Comparison of ENCODE assay signal across 12 cellular contexts in genomic region chr17:62611767-62612166, GRCh38. TPM values are rescaled to one million over a fixed set of nuclear protein-coding genes. Genes with fewer than 3 reads are reported as not detected.
DNase-seq lines count a peak whose midpoint lies in the region; ATAC-seq and TF ChIP-seq lines count a peak whose summit lies in the region.
"Had no signal": no experiment of that assay in that cellular context is flagged by ENCODE, and none has a peak within 500 bp of the region (broad histone marks: within the 10 kb centered on the region; RNA-seq: fewer than 3 reads in every experiment).

No MANE protein-coding gene starts in this region.

- no peak for TF ChIP-seq CTCF in chondrocyte (IDR thresholded peaks at IDR 0.05)

- H3K9me3 ChIP-seq in CD4-positive, alpha-beta memory T cell (ENCODE audit: control insufficient read depth in 1 of 2, low read length in 2 of 2), result no peaks in the 10 kb centered on the region
- H3K9me3 ChIP-seq: esophagus squamous epithelium had no signal

- peak; percentile 17 for ATAC-seq in GM19328 (IDR thresholded peaks at IDR 0.05; ENCODE audit: unreplicated experiment)
- ATAC-seq in HG03432 (IDR thresholded peaks at IDR 0.05; ENCODE audit: unreplicated experiment), result peak; percentile 40
- ATAC-seq in GM18907 (IDR thresholded peaks at IDR 0.05; ENCODE audit: unreplicated experiment), result no peak
- ATAC-seq: PC-3 had no signal

- H3K4me1 Mint-ChIP-seq in CD4-positive, alpha-beta memory T cell, result peaks cover 8 to 28% (median 17%) of the 10 kb centered on the region in 4 donors
- H3K4me1 Mint-ChIP-seq in immature natural killer cell (peaks cover 13 to 26% of the 10 kb centered on the region in 2 donors), chondrocyte (ENCODE audit: low read depth) (peaks cover 24% of the 10 kb centered on the region)
- H3K4me1 Mint-ChIP-seq in activated T-helper 2 cell treated with anti-CD3 and anti-CD28 coated beads, Interferon-gamma antibody, Interleukin-2, Interleukin-4, amounts not matched to agents 10 μg/mL and 5 μg/mL and 100 μg/mL, durations not matched to agents 14 hours and 24 hours and 36 hours (ENCODE audit: low read depth), result peaks cover 16% of the 10 kb centered on the region
- H3K4me1 Mint-ChIP-seq: activated naive CD4-positive, alpha-beta T cell treated with anti-CD3 and anti-CD28 coated beads, Interleukin-2, amount 50 U/mL, for 24 hours had no signal

- no peak overlapping the region for H3K27ac ChIP-seq in CD4-positive, alpha-beta memory T cell (ENCODE audit: low read depth, low read length)
- H3K27ac ChIP-seq: esophagus squamous epithelium had no signal

- POLR2A ChIA-PET in CD4-positive, alpha-beta memory T cell (lab: Charles Lee; ENCODE audit: partially characterized antibody), result no interaction called here

- peak overlapping the region in 4 of 7 donors; percentile 10 to 81 (median 64) for H3K27ac Mint-ChIP-seq in CD4-positive, alpha-beta memory T cell
- H3K27ac Mint-ChIP-seq in immature natural killer cell, result peak overlapping the region in 5 of 6 donors; percentile 41 to 79 (median 63)
- no peak overlapping the region for H3K27ac Mint-ChIP-seq in chondrocyte (ENCODE audit: unreplicated experiment)
- no peak overlapping the region for H3K27ac Mint-ChIP-seq in activated T-helper 2 cell treated with anti-CD3 and anti-CD28 coated beads, Interferon-gamma antibody, Interleukin-2, Interleukin-4, amounts not matched to agents 10 μg/mL and 5 μg/mL and 100 μg/mL, durations not matched to agents 14 hours and 24 hours and 36 hours
- H3K27ac Mint-ChIP-seq: activated naive CD4-positive, alpha-beta T cell treated with anti-CD3 and anti-CD28 coated beads, Interleukin-2, amount 50 U/mL, for 24 hours; stimulated activated naive CD8-positive, alpha-beta T cell treated with anti-CD3 and anti-CD28 coated beads, Interleukin-15, Interleukin-2, amounts not matched to agents 100 ng/mL and 50 ng/mL, for 24 hours had no signal

- H3K27me3 Mint-ChIP-seq in CD4-positive, alpha-beta memory T cell, result no peaks in the 10 kb centered on the region
- H3K27me3 Mint-ChIP-seq in immature natural killer cell (ENCODE audit: low read depth in 3 of 3), result peaks cover 0 to 3% (median 0%) of the 10 kb centered on the region in 3 donors
- no peaks in the 10 kb centered on the region for H3K27me3 Mint-ChIP-seq in chondrocyte (ENCODE audit: low read depth)
- no peaks in the 10 kb centered on the region for H3K27me3 Mint-ChIP-seq in activated T-helper 2 cell treated with anti-CD3 and anti-CD28 coated beads, Interferon-gamma antibody, Interleukin-2, Interleukin-4, amounts not matched to agents 10 μg/mL and 5 μg/mL and 100 μg/mL, durations not matched to agents 14 hours and 24 hours and 36 hours (ENCODE audit: low read depth)
- H3K27me3 Mint-ChIP-seq: activated naive CD4-positive, alpha-beta T cell treated with anti-CD3 and anti-CD28 coated beads, Interleukin-2, amount 50 U/mL, for 24 hours; stimulated activated naive CD8-positive, alpha-beta T cell treated with anti-CD3 and anti-CD28 coated beads, Interleukin-15, Interleukin-2, amounts not matched to agents 100 ng/mL and 50 ng/mL, for 24 hours had no signal

- peaks cover 53 to 79% of the 10 kb centered on the region in 2 donors for H3K36me3 Mint-ChIP-seq in CD4-positive, alpha-beta memory T cell
- H3K36me3 Mint-ChIP-seq in immature natural killer cell, result peaks cover 31 to 56% (median 35%) of the 10 kb centered on the region in 3 donors
- peaks cover 30% of the 10 kb centered on the region for H3K36me3 Mint-ChIP-seq in chondrocyte (ENCODE audit: low read depth)
- peaks cover 63% of the 10 kb centered on the region for H3K36me3 Mint-ChIP-seq in activated T-helper 2 cell treated with anti-CD3 and anti-CD28 coated beads, Interferon-gamma antibody, Interleukin-2, Interleukin-4, amounts not matched to agents 10 μg/mL and 5 μg/mL and 100 μg/mL, durations not matched to agents 14 hours and 24 hours and 36 hours (ENCODE audit: low read depth)

- peaks cover 0 to 1% (median 0%) of the 10 kb centered on the region in 8 donors for H3K9me3 Mint-ChIP-seq in CD4-positive, alpha-beta memory T cell
- H3K9me3 Mint-ChIP-seq in immature natural killer cell (no peaks in the 10 kb centered on the region), chondrocyte (ENCODE audit: low read depth) (no peaks in the 10 kb centered on the region)
- no peaks in the 10 kb centered on the region for H3K9me3 Mint-ChIP-seq in activated T-helper 2 cell treated with anti-CD3 and anti-CD28 coated beads, Interferon-gamma antibody, Interleukin-2, Interleukin-4, amounts not matched to agents 10 μg/mL and 5 μg/mL and 100 μg/mL, durations not matched to agents 14 hours and 24 hours and 36 hours
- H3K9me3 Mint-ChIP-seq: activated naive CD4-positive, alpha-beta T cell treated with anti-CD3 and anti-CD28 coated beads, Interleukin-2, amount 50 U/mL, for 24 hours; stimulated activated naive CD8-positive, alpha-beta T cell treated with anti-CD3 and anti-CD28 coated beads, Interleukin-15, Interleukin-2, amounts not matched to agents 100 ng/mL and 50 ng/mL, for 24 hours had no signal

- peaks cover 4% of the 10 kb centered on the region for H3K4me1 ChIP-seq in CD4-positive, alpha-beta memory T cell (ENCODE audit: insufficient read depth, low read length)
- H3K4me1 ChIP-seq: esophagus squamous epithelium had no signal

- no peaks in the 10 kb centered on the region for H3K27me3 ChIP-seq in CD4-positive, alpha-beta memory T cell (ENCODE audit: insufficient read depth, low read length)
- H3K27me3 ChIP-seq: esophagus squamous epithelium had no signal

- no peak overlapping the region for H3K4me3 ChIP-seq in CD4-positive, alpha-beta memory T cell (ENCODE audit: low read length in 2 of 2)
- H3K4me3 ChIP-seq: esophagus squamous epithelium had no signal

- intact Hi-C loops in CD4-positive, alpha-beta memory T cell (cut with micrococcal nuclease), result no loop called here
- intact Hi-C loops in activated T-helper 2 cell treated with anti-CD3 and anti-CD28 coated beads, Interferon-gamma antibody, Interleukin-2, Interleukin-4, amounts not matched to agents 10 μg/mL and 5 μg/mL and 100 μg/mL, durations not matched to agents 14 hours and 24 hours and 36 hours (cut with micrococcal nuclease), result no loop called here

- DNase-seq in CD4-positive, alpha-beta memory T cell, result no peak
- DNase-seq in immature natural killer cell, result peak in 2 of 3 donors; percentile 5 to 27
- DNase-seq in chondrocyte (ENCODE audit: low spot score), result no peak
- DNase-seq in activated T-helper 2 cell treated with anti-CD3 and anti-CD28 coated beads, Interferon-gamma antibody, Interleukin-2, Interleukin-4, amounts not matched to agents 10 μg/mL and 5 μg/mL and 100 μg/mL, durations not matched to agents 14 hours and 24 hours and 36 hours (ENCODE audit: low spot score), result no peak
- no peak for DNase-seq in UCSD-AML1 (lab: John Stamatoyannopoulos, UW; ENCODE audit: unreplicated experiment)
- DNase-seq: esophagus squamous epithelium, PC-3 had no signal

- CTCF ChIA-PET in CD4-positive, alpha-beta memory T cell (lab: Charles Lee; ENCODE audit: partially characterized antibody), result no interaction called here

- H3K4me3 Mint-ChIP-seq in CD4-positive, alpha-beta memory T cell, result peak overlapping the region in 5 of 8 donors; percentile 22 to 54 (median 38)
- H3K4me3 Mint-ChIP-seq in immature natural killer cell (peak overlapping the region in 3 of 5 donors; percentile 3 to 78 (median 40)), chondrocyte (ENCODE audit: unreplicated experiment) (no peak overlapping the region)
- H3K4me3 Mint-ChIP-seq in activated T-helper 2 cell treated with anti-CD3 and anti-CD28 coated beads, Interferon-gamma antibody, Interleukin-2, Interleukin-4, amounts not matched to agents 10 μg/mL and 5 μg/mL and 100 μg/mL, durations not matched to agents 14 hours and 24 hours and 36 hours (ENCODE audit: low read depth), result no peak overlapping the region
- H3K4me3 Mint-ChIP-seq: activated naive CD4-positive, alpha-beta T cell treated with anti-CD3 and anti-CD28 coated beads, Interleukin-2, amount 50 U/mL, for 24 hours; stimulated activated naive CD8-positive, alpha-beta T cell treated with anti-CD3 and anti-CD28 coated beads, Interleukin-15, Interleukin-2, amounts not matched to agents 100 ng/mL and 50 ng/mL, for 24 hours had no signal

- peaks cover 37% of the 10 kb centered on the region for H3K36me3 ChIP-seq in CD4-positive, alpha-beta memory T cell (ENCODE audit: insufficient read depth, low read length)

RNA-seq across cellular contexts. Expression of gene MRC2, which starts 15.7 kb away (rescaled TPM):
- 1 to 10 TPM; 6.7 to 8.7 TPM for total RNA-seq in CD4-positive, alpha-beta memory T cell
- under 1 TPM in 1 of 2 donors, not detected in 1; 0.71 TPM for polyA plus RNA-seq in CD4-positive, alpha-beta memory T cell
- not detected for polyA plus RNA-seq in immature natural killer cell
- total RNA-seq in chondrocyte, result 347 to 378 TPM (median 353 TPM) in 3 replicates
- 3.1 and 3.7 TPM in 2 replicates for total RNA-seq in activated T-helper 2 cell treated with anti-CD3 and anti-CD28 coated beads, Interferon-gamma antibody, Interleukin-2, Interleukin-4, amounts not matched to agents 10 μg/mL and 5 μg/mL and 100 μg/mL, durations not matched to agents 14 hours and 24 hours and 36 hours

Comparison
In these comparisons a context has a peak if more than half of its experiments do, and no peak if none do; other contexts are left out.
1. DNase-seq: peak in immature natural killer cell (2 of 3); none in CD4-positive, alpha-beta memory T cell (0 of 5), chondrocyte (single experiment), activated T-helper 2 cell treated with anti-CD3 and anti-CD28 coated beads, Interferon-gamma antibody, Interleukin-2, Interleukin-4, amounts not matched to agents 10 μg/mL and 5 μg/mL and 100 μg/mL, durations not matched to agents 14 hours and 24 hours and 36 hours (single experiment) and UCSD-AML1 (single experiment).
2. H3K27ac Mint-ChIP-seq: peak in CD4-positive, alpha-beta memory T cell (4 of 7) and immature natural killer cell (5 of 6); none in chondrocyte (single experiment) and activated T-helper 2 cell treated with anti-CD3 and anti-CD28 coated beads, Interferon-gamma antibody, Interleukin-2, Interleukin-4, amounts not matched to agents 10 μg/mL and 5 μg/mL and 100 μg/mL, durations not matched to agents 14 hours and 24 hours and 36 hours (single experiment).
3. H3K4me3 Mint-ChIP-seq: peak in CD4-positive, alpha-beta memory T cell (5 of 8) and immature natural killer cell (3 of 5); none in chondrocyte (single experiment) and activated T-helper 2 cell treated with anti-CD3 and anti-CD28 coated beads, Interferon-gamma antibody, Interleukin-2, Interleukin-4, amounts not matched to agents 10 μg/mL and 5 μg/mL and 100 μg/mL, durations not matched to agents 14 hours and 24 hours and 36 hours (single experiment).
4. RNA of gene MRC2, which starts 15.7 kb away (total RNA-seq): 347 to 378 TPM in chondrocyte; 6.7 to 8.7 TPM in CD4-positive, alpha-beta memory T cell and 3.1 to 3.7 TPM in activated T-helper 2 cell treated with anti-CD3 and anti-CD28 coated beads, Interferon-gamma antibody, Interleukin-2, Interleukin-4, amounts not matched to agents 10 μg/mL and 5 μg/mL and 100 μg/mL, durations not matched to agents 14 hours and 24 hours and 36 hours; every median in the first group is over 10 times any median in the second.